In the genomic region with DNA sequence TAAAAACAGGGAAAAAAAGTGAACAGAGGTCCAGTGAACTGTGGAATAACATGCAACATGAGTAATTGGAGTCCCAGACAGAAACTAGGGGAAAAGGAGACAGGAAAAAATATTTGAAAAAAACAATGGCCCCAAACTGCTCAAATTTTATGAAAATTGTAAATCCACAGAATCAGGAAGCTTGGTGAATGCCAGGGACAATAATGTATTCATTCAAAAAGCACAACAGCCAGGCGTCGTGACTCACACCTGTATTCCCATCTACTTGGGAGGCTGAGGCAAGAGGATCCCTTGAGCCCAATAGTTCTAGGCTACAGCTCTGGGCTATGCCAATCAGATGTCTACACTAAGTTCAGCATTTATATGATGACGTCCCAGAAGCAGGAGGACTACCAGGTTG, we compare ENCODE assay signal across 16 cellular contexts.
"Had no signal": no experiment of that assay in that cellular context is flagged by ENCODE, and none has a peak within 500 bp of the region (broad histone marks: within the 10 kb centered on the region; RNA-seq: fewer than 3 reads in every experiment).

No MANE protein-coding gene starts in this region.

- DNase-seq: activated CD4-positive, alpha-beta memory T cell treated with anti-CD3 and anti-CD28 coated beads, Interleukin-2, amount 10 ng/mL, durations not matched to agents 7 days and 5 days; activated CD4-positive, alpha-beta T cell treated with anti-CD3 and anti-CD28 coated beads for 36 hours; activated effector memory CD4-positive, alpha-beta T cell treated with Interleukin-2 at 50 U/mL for 16 hours; activated naive CD8-positive, alpha-beta T cell treated with anti-CD3 and anti-CD28 coated beads, Interleukin-2, amount 10 ng/mL, durations not matched to agents 7 days and 5 days; effector memory CD4-positive, alpha-beta T cell; immature natural killer cell; left colon; stimulated activated CD4-positive, alpha-beta T cell treated with anti-CD3 and anti-CD28 coated beads, Interleukin-4, amount 100 ng/mL, for 4 hours; stimulated activated naive CD8-positive, alpha-beta T cell treated with anti-CD3 and anti-CD28 coated beads, Interleukin-15, amount 100 ng/mL, for 72 hours had no signal

- H3K27me3 Mint-ChIP-seq: activated CD4-positive, alpha-beta memory T cell treated with anti-CD3 and anti-CD28 coated beads, Interleukin-2, amount 10 ng/mL, durations not matched to agents 7 days and 5 days; activated CD4-positive, alpha-beta T cell treated with anti-CD3 and anti-CD28 coated beads for 36 hours; activated naive CD8-positive, alpha-beta T cell treated with anti-CD3 and anti-CD28 coated beads, Interleukin-2, amount 10 ng/mL, durations not matched to agents 7 days and 5 days; memory B cell; stimulated activated naive CD8-positive, alpha-beta T cell treated with anti-CD3 and anti-CD28 coated beads, Interleukin-15, amount 100 ng/mL, for 72 hours had no signal

- H3K27ac Mint-ChIP-seq: activated CD4-positive, alpha-beta memory T cell treated with anti-CD3 and anti-CD28 coated beads, Interleukin-2, amount 10 ng/mL, durations not matched to agents 7 days and 5 days; activated CD4-positive, alpha-beta T cell treated with anti-CD3 and anti-CD28 coated beads for 36 hours; activated naive CD8-positive, alpha-beta T cell treated with anti-CD3 and anti-CD28 coated beads, Interleukin-2, amount 10 ng/mL, durations not matched to agents 7 days and 5 days; memory B cell; stimulated activated naive CD8-positive, alpha-beta T cell treated with anti-CD3 and anti-CD28 coated beads, Interleukin-15, amount 100 ng/mL, for 72 hours had no signal

- H3K4me3 ChIP-seq: cardiac muscle cell, coronary artery, skin epidermis, thoracic aorta had no signal

- H3K27ac ChIP-seq: coronary artery, thoracic aorta, VCaP had no signal

- H3K27me3 ChIP-seq: cardiac muscle cell had no signal

- H3K4me3 Mint-ChIP-seq: activated CD4-positive, alpha-beta memory T cell treated with anti-CD3 and anti-CD28 coated beads, Interleukin-2, amount 10 ng/mL, durations not matched to agents 7 days and 5 days; activated CD4-positive, alpha-beta T cell treated with anti-CD3 and anti-CD28 coated beads for 36 hours; activated naive CD8-positive, alpha-beta T cell treated with anti-CD3 and anti-CD28 coated beads, Interleukin-2, amount 10 ng/mL, durations not matched to agents 7 days and 5 days; immature natural killer cell; memory B cell; stimulated activated naive CD8-positive, alpha-beta T cell treated with anti-CD3 and anti-CD28 coated beads, Interleukin-15, amount 100 ng/mL, for 72 hours had no signal

- H3K9me3 ChIP-seq: thoracic aorta had no signal

- ATAC-seq: activated CD4-positive, alpha-beta T cell treated with anti-CD3 and anti-CD28 coated beads for 36 hours; esophagus mucosa; left colon; stimulated activated naive CD8-positive, alpha-beta T cell treated with anti-CD3 and anti-CD28 coated beads, Interleukin-15, amount 100 ng/mL, for 72 hours had no signal

- H3K9me3 Mint-ChIP-seq: activated CD4-positive, alpha-beta memory T cell treated with anti-CD3 and anti-CD28 coated beads, Interleukin-2, amount 10 ng/mL, durations not matched to agents 7 days and 5 days; activated naive CD8-positive, alpha-beta T cell treated with anti-CD3 and anti-CD28 coated beads, Interleukin-2, amount 10 ng/mL, durations not matched to agents 7 days and 5 days; immature natural killer cell; memory B cell; stimulated activated naive CD8-positive, alpha-beta T cell treated with anti-CD3 and anti-CD28 coated beads, Interleukin-15, amount 100 ng/mL, for 72 hours had no signal
